In genomic region chr10:34346516-34347150, GRCh38 we compare ENCODE assay signal across 1 cellular context.
TF ChIP-seq lines count a peak whose summit lies in the region.

No MANE protein-coding gene starts in this region.

TF ChIP-seq in HEK293, 187 proteins besides CTCF, POLR2A, EP300 and RAD21:
- TF ChIP-seq SCRT1 (tag by site-specific recombination; IDR thresholded peaks at IDR 0.05; ENCODE audit: borderline replicate concordance) (0 out of 2 replicates have a peak, but pooled peaks have one; percentile 23), ZFP37 (tag by site-specific recombination; IDR thresholded peaks at IDR 0.05) (no peak)
